In the genomic region with DNA sequence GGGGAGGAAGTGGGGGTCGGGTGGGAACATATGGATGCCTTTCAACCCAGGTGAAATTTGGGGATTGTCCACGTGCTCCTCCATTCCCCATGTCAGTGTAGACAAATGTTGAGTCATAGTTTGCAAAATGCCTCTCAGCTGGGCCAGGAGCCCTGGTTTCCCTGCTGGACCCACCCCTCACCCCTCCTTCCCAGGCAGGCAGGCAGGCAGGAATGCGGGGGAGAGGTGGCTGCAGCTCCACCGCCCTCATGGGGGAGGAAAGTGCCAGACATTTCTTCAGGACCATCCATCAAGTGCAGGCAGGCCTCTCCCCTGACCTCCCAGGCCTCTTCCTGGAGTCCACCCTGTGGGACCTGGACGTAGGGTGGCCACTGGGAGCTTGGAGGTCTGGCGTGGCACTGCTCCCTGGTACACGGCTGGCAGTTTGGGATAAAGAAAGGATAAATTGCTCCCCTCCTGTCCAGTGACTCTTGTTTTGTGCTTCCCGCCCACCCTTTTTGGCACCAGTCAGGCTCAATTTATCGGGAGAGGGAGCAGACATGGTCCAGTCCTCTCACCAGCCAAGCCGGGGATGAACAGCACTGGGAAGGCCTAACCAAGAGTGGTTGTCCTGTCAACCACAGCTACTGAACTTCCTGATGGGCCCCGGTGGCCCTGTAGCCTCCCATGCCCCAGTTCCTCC, we compare ENCODE assay signal across 1 cellular context.
TF ChIP-seq lines count a peak whose summit lies in the region.

No MANE protein-coding gene starts in this region.

TF ChIP-seq in K562, 482 proteins besides CTCF, POLR2A, EP300 and RAD21 (continues in another document):
- TF ChIP-seq GTF2E2 (tag; IDR thresholded peaks at IDR 0.05) (no peak), ZFPM2 (CRISPR knock-in tag; IDR thresholded peaks at IDR 0.05) (no peak), PTRF (tag; IDR thresholded peaks at IDR 0.05) (no peak), PHF21A (IDR thresholded peaks at IDR 0.05; ENCODE audit: borderline replicate concordance, low read depth) (no peak), RBM34 (IDR thresholded peaks at IDR 0.05; ENCODE audit: borderline replicate concordance, insufficient read depth, low read length) (no peak), BRD9 (IDR thresholded peaks at IDR 0.05; ENCODE audit: low read depth, partially characterized antibody) (no peak), RAD51 (IDR thresholded peaks at IDR 0.05; ENCODE audit: borderline replicate concordance, low read depth) (no peak), GATA2 (CRISPR knock-in tag; IDR thresholded peaks at IDR 0.05) (no peak), ZNF695 (CRISPR knock-in tag; IDR thresholded peaks at IDR 0.05) (no peak), ZEB2 (IDR thresholded peaks at IDR 0.05) (no peak), CEBPG (CRISPR knock-in tag; IDR thresholded peaks at IDR 0.05) (no peak), CEBPG (tag; conservative IDR thresholded peaks at IDR 0.05 in 1 of 2, IDR thresholded peaks at IDR 0.05 in 1 of 2) (peak; percentile 47 to 64; a peak in 3 of 4 replicates), SIX5 (IDR thresholded peaks at IDR 0.05; ENCODE audit: borderline replicate concordance in 1 of 2, insufficient read depth in 1 of 2, low read depth in 1 of 2, low read length in 2 of 2) (no peak), MECOM (CRISPR knock-in tag; IDR thresholded peaks at IDR 0.05) (no peak), NR4A1 (CRISPR knock-in tag; IDR thresholded peaks at IDR 0.05) (no peak), NR4A1 (tag; IDR thresholded peaks at IDR 0.05) (peak; percentile 79; the same call in 1 of the 2 replicates), FOXK1 (CRISPR knock-in tag; IDR thresholded peaks at IDR 0.05; ENCODE audit: borderline replicate concordance) (no peak), GATAD2A (IDR thresholded peaks at IDR 0.05) (0 out of 2 replicates have a peak, but pooled peaks have one; percentile 42), SRSF3 (IDR thresholded peaks at IDR 0.05; ENCODE audit: insufficient read depth, low read length) (no peak), ERF (CRISPR knock-in tag; IDR thresholded peaks at IDR 0.05) (0 out of 2 replicates have a peak, but pooled peaks have one; percentile 23), ATF1 (CRISPR knock-in tag; IDR thresholded peaks at IDR 0.05) (no peak), ATF1 (tag; IDR thresholded peaks at IDR 0.05) (0 out of 2 replicates have a peak, but pooled peaks have one; percentile 16), RCOR1 (IDR thresholded peaks at IDR 0.05; ENCODE audit: borderline replicate concordance in 1 of 2, low read depth in 2 of 2, low read length in 2 of 2) (peak; percentile 46 to 92; a peak in 2 of 4 replicates), MCM2 (IDR thresholded peaks at IDR 0.05; ENCODE audit: low read depth) (no peak), GABPB2 (CRISPR knock-in tag; conservative IDR thresholded peaks at IDR 0.05) (no peak), BACH1 (tag; IDR thresholded peaks at IDR 0.05) (peak; percentile 86), ZNF324 (CRISPR knock-in tag; IDR thresholded peaks at IDR 0.05) (no peak), SNIP1 (IDR thresholded peaks at IDR 0.05; ENCODE audit: low read depth) (no peak)
- TF ChIP-seq, protein P1, sequence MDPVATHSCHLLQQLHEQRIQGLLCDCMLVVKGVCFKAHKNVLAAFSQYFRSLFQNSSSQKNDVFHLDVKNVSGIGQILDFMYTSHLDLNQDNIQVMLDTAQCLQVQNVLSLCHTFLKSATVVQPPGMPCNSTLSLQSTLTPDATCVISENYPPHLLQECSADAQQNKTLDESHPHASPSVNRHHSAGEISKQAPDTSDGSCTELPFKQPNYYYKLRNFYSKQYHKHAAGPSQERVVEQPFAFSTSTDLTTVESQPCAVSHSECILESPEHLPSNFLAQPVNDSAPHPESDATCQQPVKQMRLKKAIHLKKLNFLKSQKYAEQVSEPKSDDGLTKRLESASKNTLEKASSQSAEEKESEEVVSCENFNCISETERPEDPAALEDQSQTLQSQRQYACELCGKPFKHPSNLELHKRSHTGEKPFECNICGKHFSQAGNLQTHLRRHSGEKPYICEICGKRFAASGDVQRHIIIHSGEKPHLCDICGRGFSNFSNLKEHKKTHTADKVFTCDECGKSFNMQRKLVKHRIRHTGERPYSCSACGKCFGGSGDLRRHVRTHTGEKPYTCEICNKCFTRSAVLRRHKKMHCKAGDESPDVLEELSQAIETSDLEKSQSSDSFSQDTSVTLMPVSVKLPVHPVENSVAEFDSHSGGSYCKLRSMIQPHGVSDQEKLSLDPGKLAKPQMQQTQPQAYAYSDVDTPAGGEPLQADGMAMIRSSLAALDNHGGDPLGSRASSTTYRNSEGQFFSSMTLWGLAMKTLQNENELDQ (CRISPR knock-in tag; IDR thresholded peaks at IDR 0.05; ENCODE audit: borderline replicate concordance), result no peak
- TF ChIP-seq, protein P2, sequence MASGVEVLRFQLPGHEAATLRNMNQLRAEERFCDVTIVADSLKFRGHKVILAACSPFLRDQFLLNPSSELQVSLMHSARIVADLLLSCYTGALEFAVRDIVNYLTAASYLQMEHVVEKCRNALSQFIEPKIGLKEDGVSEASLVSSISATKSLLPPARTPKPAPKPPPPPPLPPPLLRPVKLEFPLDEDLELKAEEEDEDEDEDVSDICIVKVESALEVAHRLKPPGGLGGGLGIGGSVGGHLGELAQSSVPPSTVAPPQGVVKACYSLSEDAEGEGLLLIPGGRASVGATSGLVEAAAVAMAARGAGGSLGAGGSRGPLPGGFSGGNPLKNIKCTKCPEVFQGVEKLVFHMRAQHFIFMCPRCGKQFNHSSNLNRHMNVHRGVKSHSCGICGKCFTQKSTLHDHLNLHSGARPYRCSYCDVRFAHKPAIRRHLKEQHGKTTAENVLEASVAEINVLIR (CRISPR knock-in tag; IDR thresholded peaks at IDR 0.05), result no peak
- TF ChIP-seq, protein P3, sequence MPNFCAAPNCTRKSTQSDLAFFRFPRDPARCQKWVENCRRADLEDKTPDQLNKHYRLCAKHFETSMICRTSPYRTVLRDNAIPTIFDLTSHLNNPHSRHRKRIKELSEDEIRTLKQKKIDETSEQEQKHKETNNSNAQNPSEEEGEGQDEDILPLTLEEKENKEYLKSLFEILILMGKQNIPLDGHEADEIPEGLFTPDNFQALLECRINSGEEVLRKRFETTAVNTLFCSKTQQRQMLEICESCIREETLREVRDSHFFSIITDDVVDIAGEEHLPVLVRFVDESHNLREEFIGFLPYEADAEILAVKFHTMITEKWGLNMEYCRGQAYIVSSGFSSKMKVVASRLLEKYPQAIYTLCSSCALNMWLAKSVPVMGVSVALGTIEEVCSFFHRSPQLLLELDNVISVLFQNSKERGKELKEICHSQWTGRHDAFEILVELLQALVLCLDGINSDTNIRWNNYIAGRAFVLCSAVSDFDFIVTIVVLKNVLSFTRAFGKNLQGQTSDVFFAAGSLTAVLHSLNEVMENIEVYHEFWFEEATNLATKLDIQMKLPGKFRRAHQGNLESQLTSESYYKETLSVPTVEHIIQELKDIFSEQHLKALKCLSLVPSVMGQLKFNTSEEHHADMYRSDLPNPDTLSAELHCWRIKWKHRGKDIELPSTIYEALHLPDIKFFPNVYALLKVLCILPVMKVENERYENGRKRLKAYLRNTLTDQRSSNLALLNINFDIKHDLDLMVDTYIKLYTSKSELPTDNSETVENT (CRISPR knock-in tag; IDR thresholded peaks at IDR 0.05), result no peak
- TF ChIP-seq, protein P4, sequence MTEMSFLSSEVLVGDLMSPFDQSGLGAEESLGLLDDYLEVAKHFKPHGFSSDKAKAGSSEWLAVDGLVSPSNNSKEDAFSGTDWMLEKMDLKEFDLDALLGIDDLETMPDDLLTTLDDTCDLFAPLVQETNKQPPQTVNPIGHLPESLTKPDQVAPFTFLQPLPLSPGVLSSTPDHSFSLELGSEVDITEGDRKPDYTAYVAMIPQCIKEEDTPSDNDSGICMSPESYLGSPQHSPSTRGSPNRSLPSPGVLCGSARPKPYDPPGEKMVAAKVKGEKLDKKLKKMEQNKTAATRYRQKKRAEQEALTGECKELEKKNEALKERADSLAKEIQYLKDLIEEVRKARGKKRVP (CRISPR knock-in tag; IDR thresholded peaks at IDR 0.05), result 0 out of 2 replicates have a peak, but pooled peaks have one; percentile 9
- TF ChIP-seq, protein P5, sequence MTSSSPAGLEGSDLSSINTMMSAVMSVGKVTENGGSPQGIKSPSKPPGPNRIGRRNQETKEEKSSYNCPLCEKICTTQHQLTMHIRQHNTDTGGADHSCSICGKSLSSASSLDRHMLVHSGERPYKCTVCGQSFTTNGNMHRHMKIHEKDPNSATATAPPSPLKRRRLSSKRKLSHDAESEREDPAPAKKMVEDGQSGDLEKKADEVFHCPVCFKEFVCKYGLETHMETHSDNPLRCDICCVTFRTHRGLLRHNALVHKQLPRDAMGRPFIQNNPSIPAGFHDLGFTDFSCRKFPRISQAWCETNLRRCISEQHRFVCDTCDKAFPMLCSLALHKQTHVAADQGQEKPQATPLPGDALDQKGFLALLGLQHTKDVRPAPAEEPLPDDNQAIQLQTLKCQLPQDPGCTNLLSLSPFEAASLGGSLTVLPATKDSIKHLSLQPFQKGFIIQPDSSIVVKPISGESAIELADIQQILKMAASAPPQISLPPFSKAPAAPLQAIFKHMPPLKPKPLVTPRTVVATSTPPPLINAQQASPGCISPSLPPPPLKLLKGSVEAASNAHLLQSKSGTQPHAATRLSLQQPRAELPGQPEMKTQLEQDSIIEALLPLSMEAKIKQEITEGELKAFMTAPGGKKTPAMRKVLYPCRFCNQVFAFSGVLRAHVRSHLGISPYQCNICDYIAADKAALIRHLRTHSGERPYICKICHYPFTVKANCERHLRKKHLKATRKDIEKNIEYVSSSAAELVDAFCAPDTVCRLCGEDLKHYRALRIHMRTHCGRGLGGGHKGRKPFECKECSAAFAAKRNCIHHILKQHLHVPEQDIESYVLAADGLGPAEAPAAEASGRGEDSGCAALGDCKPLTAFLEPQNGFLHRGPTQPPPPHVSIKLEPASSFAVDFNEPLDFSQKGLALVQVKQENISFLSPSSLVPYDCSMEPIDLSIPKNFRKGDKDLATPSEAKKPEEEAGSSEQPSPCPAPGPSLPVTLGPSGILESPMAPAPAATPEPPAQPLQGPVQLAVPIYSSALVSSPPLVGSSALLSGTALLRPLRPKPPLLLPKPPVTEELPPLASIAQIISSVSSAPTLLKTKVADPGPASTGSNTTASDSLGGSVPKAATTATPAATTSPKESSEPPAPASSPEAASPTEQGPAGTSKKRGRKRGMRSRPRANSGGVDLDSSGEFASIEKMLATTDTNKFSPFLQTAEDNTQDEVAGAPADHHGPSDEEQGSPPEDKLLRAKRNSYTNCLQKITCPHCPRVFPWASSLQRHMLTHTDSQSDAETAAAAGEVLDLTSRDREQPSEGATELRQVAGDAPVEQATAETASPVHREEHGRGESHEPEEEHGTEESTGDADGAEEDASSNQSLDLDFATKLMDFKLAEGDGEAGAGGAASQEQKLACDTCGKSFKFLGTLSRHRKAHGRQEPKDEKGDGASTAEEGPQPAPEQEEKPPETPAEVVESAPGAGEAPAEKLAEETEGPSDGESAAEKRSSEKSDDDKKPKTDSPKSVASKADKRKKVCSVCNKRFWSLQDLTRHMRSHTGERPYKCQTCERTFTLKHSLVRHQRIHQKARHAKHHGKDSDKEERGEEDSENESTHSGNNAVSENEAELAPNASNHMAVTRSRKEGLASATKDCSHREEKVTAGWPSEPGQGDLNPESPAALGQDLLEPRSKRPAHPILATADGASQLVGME (CRISPR knock-in tag; IDR thresholded peaks at IDR 0.05), result 0 out of 2 replicates have a peak, but pooled peaks have one; percentile 50
- TF ChIP-seq, protein P6, sequence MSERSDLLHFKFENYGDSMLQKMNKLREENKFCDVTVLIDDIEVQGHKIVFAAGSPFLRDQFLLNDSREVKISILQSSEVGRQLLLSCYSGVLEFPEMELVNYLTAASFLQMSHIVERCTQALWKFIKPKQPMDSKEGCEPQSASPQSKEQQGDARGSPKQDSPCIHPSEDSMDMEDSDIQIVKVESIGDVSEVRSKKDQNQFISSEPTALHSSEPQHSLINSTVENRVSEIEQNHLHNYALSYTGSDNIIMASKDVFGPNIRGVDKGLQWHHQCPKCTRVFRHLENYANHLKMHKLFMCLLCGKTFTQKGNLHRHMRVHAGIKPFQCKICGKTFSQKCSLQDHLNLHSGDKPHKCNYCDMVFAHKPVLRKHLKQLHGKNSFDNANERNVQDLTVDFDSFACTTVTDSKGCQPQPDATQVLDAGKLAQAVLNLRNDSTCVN (CRISPR knock-in tag; IDR thresholded peaks at IDR 0.05), result no peak
- TF ChIP-seq, protein P7, sequence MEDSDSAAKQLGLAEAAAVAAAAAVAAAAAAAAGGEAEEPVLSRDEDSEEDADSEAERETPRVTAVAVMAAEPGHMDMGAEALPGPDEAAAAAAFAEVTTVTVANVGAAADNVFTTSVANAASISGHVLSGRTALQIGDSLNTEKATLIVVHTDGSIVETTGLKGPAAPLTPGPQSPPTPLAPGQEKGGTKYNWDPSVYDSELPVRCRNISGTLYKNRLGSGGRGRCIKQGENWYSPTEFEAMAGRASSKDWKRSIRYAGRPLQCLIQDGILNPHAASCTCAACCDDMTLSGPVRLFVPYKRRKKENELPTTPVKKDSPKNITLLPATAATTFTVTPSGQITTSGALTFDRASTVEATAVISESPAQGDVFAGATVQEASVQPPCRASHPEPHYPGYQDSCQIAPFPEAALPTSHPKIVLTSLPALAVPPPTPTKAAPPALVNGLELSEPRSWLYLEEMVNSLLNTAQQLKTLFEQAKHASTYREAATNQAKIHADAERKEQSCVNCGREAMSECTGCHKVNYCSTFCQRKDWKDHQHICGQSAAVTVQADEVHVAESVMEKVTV (CRISPR knock-in tag; IDR thresholded peaks at IDR 0.05), result no peak
- TF ChIP-seq, protein P8, sequence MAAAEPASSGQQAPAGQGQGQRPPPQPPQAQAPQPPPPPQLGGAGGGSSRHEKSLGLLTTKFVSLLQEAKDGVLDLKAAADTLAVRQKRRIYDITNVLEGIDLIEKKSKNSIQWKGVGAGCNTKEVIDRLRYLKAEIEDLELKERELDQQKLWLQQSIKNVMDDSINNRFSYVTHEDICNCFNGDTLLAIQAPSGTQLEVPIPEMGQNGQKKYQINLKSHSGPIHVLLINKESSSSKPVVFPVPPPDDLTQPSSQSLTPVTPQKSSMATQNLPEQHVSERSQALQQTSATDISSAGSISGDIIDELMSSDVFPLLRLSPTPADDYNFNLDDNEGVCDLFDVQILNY (CRISPR knock-in tag; IDR thresholded peaks at IDR 0.05), result no peak
- TF ChIP-seq, protein P9, sequence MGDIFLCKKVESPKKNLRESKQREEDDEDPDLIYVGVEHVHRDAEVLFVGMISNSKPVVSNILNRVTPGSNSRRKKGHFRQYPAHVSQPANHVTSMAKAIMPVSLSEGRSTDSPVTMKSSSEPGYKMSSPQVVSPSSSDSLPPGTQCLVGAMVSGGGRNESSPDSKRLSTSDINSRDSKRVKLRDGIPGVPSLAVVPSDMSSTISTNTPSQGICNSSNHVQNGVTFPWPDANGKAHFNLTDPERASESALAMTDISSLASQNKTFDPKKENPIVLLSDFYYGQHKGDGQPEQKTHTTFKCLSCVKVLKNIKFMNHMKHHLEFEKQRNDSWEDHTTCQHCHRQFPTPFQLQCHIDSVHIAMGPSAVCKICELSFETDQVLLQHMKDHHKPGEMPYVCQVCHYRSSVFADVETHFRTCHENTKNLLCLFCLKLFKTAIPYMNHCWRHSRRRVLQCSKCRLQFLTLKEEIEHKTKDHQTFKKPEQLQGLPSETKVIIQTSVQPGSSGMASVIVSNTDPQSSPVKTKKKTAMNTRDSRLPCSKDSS (IDR thresholded peaks at IDR 0.05; ENCODE audit: low read depth, partially characterized antibody), result no peak
